Comparison of ENCODE assay signal across 12 cellular contexts in genomic region chr16:68289202-68289601, GRCh38. TPM values are rescaled to one million over a fixed set of nuclear protein-coding genes. Genes with fewer than 3 reads are reported as not detected.
A peak's percentile ranks its signal among the peaks of the same experiment; 100 is the strongest.
DNase-seq lines count a peak whose midpoint lies in the region; ATAC-seq and TF ChIP-seq lines count a peak whose summit lies in the region.
"Had no signal": no experiment of that assay in that cellular context is flagged by ENCODE, and none has a peak within 500 bp of the region (broad histone marks: within the 10 kb centered on the region; RNA-seq: fewer than 3 reads in every experiment).

No MANE protein-coding gene starts in this region.

- no peak overlapping the region for H3K9ac ChIP-seq in endodermal cell (ENCODE audit: extremely low read depth, low read length, poor library complexity, severe bottlenecking)

- H3K9me3 ChIP-seq in endodermal cell (ENCODE audit: control insufficient read depth, low read length) (no peaks in the 10 kb centered on the region), thymus (ENCODE audit: control insufficient read depth) (no peaks in the 10 kb centered on the region), testis (no peaks in the 10 kb centered on the region)

- peaks cover 71% of the 10 kb centered on the region for H3K36me3 Mint-ChIP-seq in activated naive CD4-positive, alpha-beta T cell treated with anti-CD3 and anti-CD28 coated beads, Interleukin-2, amount 10 ng/mL, durations not matched to agents 7 days and 5 days
- H3K36me3 Mint-ChIP-seq in endodermal cell (ENCODE audit: low read depth) = peaks cover 43% of the 10 kb centered on the region

- H3K36me3 ChIP-seq in endodermal cell (ENCODE audit: control insufficient read depth, insufficient read depth, low read length) (peaks cover 85% of the 10 kb centered on the region), thymus (ENCODE audit: control insufficient read depth, insufficient read depth) (peaks cover 53% of the 10 kb centered on the region), testis (ENCODE audit: low read depth, missing control alignments) (no peaks in the 10 kb centered on the region)

- H3K27me3 ChIP-seq in endodermal cell (ENCODE audit: control insufficient read depth, insufficient read depth, low read length, poor library complexity, severe bottlenecking) (no peaks in the 10 kb centered on the region), thymus (ENCODE audit: control insufficient read depth, insufficient read depth) (no peaks in the 10 kb centered on the region), testis (no peaks in the 10 kb centered on the region)

- no peak for TF ChIP-seq POLR2A in NB4 (IDR thresholded peaks at IDR 0.05; ENCODE audit: extremely low read depth, insufficient read length)
- no peak for TF ChIP-seq POLR2A in testis (IDR thresholded peaks at IDR 0.05)

- intact Hi-C loops in testis (cut with DNase I; ENCODE audit: low total_unique reads) = no loop called here

- no peak for DNase-seq in activated naive CD4-positive, alpha-beta T cell treated with anti-CD3 and anti-CD28 coated beads, Interleukin-2, amount 10 ng/mL, durations not matched to agents 7 days and 5 days
- DNase-seq in activated naive CD4-positive, alpha-beta T cell (lab: John Stamatoyannopoulos, UW) = no peak
- DNase-seq in NB4 (ENCODE audit: low read depth) (peak; percentile 68), endodermal cell (no peak), NCI-H2029 (lab: John Stamatoyannopoulos, UW) (no peak), testis (no peak)
- DNase-seq: AML-193, NCI-H187, PC-9 had no signal

- H3K4me3 Mint-ChIP-seq in activated naive CD4-positive, alpha-beta T cell treated with anti-CD3 and anti-CD28 coated beads, Interleukin-2, amount 10 ng/mL, durations not matched to agents 7 days and 5 days = peak overlapping the region; percentile 22
- no peak overlapping the region for H3K4me3 Mint-ChIP-seq in endodermal cell

- H3K27me3 Mint-ChIP-seq in activated naive CD4-positive, alpha-beta T cell treated with anti-CD3 and anti-CD28 coated beads, Interleukin-2, amount 10 ng/mL, durations not matched to agents 7 days and 5 days = no peaks in the 10 kb centered on the region
- H3K27me3 Mint-ChIP-seq in endodermal cell (ENCODE audit: insufficient read depth) = no peaks in the 10 kb centered on the region

- H3K27ac Mint-ChIP-seq in activated naive CD4-positive, alpha-beta T cell treated with anti-CD3 and anti-CD28 coated beads, Interleukin-2, amount 10 ng/mL, durations not matched to agents 7 days and 5 days = peak overlapping the region; percentile 86
- peak overlapping the region; percentile 18 for H3K27ac Mint-ChIP-seq in endodermal cell

- WGBS in endodermal cell (ENCODE audit: insufficient coverage in 1 of 2, insufficient read length in 1 of 2), 2 experiments = 92 to 100% methylated on average over 2 of the region's 2 CpGs
- 97% methylated on average over 2 of the region's 2 CpGs for WGBS in thymus
- 98 to 100% methylated on average over 2 of the region's 2 CpGs for WGBS in testis, 2 donors

- H3K4me1 Mint-ChIP-seq in activated naive CD4-positive, alpha-beta T cell treated with anti-CD3 and anti-CD28 coated beads, Interleukin-2, amount 10 ng/mL, durations not matched to agents 7 days and 5 days = peaks cover 88% of the 10 kb centered on the region
- peaks cover 22% of the 10 kb centered on the region for H3K4me1 Mint-ChIP-seq in endodermal cell

- H3K4me1 ChIP-seq in endodermal cell (ENCODE audit: control insufficient read depth, insufficient read depth, low read length) (no peaks in the 10 kb centered on the region), thymus (ENCODE audit: control insufficient read depth, insufficient read depth, low read length) (peaks cover 63% of the 10 kb centered on the region), testis (peaks cover 23% of the 10 kb centered on the region)

- no peak for TF ChIP-seq CTCF in NB4 (IDR thresholded peaks at IDR 0.05; ENCODE audit: low read depth, low read length)
- no peak for TF ChIP-seq CTCF in endodermal cell (conservative IDR thresholded peaks at IDR 0.05)
- no peak for TF ChIP-seq CTCF in testis (IDR thresholded peaks at IDR 0.05)

- CTCF ChIA-PET in activated naive CD4-positive, alpha-beta T cell treated with anti-CD3 and anti-CD28 coated beads, Interleukin-2, amount 10 ng/mL, durations not matched to agents 7 days and 5 days (lab: Charles Lee) = interaction anchor here (1.6 to 4.0 kb wide), 2 partner anchors 15 to 26 kb away, joined by 8 to 58 read pairs; partner anchors contain the start of gene SLC7A6

- H3K27ac ChIP-seq in endodermal cell (ENCODE audit: low read depth, low read length) = no peak overlapping the region
- H3K27ac ChIP-seq in thymus (ENCODE audit: low read depth) = peak overlapping the region; percentile 52
- H3K27ac ChIP-seq in testis = no peak overlapping the region
- H3K27ac ChIP-seq: PC-9 had no signal

- H3K4me3 ChIP-seq in NB4 (ENCODE audit: low read depth, low read length) (no peak overlapping the region), endodermal cell (ENCODE audit: low read length) (no peak overlapping the region), thymus (ENCODE audit: low read length) (no peak overlapping the region), testis (no peak overlapping the region)
- H3K4me3 ChIP-seq: PC-9 had no signal

- ATAC-seq in esophagus mucosa = no peak

- no peaks in the 10 kb centered on the region for H3K9me3 Mint-ChIP-seq in activated naive CD4-positive, alpha-beta T cell treated with anti-CD3 and anti-CD28 coated beads, Interleukin-2, amount 10 ng/mL, durations not matched to agents 7 days and 5 days
- H3K9me3 Mint-ChIP-seq in endodermal cell = no peaks in the 10 kb centered on the region

RNA-seq across cellular contexts. Expression of gene SLC7A6OS, which starts 21.5 kb away (rescaled TPM):
- total RNA-seq in endodermal cell (10 to 100 TPM; 22.5 to 26.0 TPM), esophagus mucosa (8.1 TPM), testis (10 to 100 TPM; 24.3 to 25.8 TPM)
- polyA plus RNA-seq in endodermal cell (2013, experiment 1 of 2) = 20.1 TPM
- 19.2 TPM for polyA plus RNA-seq in endodermal cell (2013, experiment 2 of 2)
- polyA plus RNA-seq in thymus (12.8 TPM), testis (ENCODE audit: insufficient read depth, low read depth, low replicate concordance) (14.7 TPM)

RNA-seq across cellular contexts. Expression of gene PRMT7, which starts 21.6 kb away (rescaled TPM):
- total RNA-seq in endodermal cell = 10 to 100 TPM; 63.9 to 68.5 TPM
- 41.9 TPM for polyA plus RNA-seq in endodermal cell (2013, experiment 1 of 2)
- 41.1 TPM for polyA plus RNA-seq in endodermal cell (2013, experiment 2 of 2)
- polyA plus RNA-seq in thymus = 65.5 TPM
- 14.8 TPM for total RNA-seq in esophagus mucosa
- 100 to 1,000 TPM in 1 of 2 donors, 10 to 100 TPM in 1; 99.3 to 111 TPM for total RNA-seq in testis
- polyA plus RNA-seq in testis (ENCODE audit: insufficient read depth, low read depth, low replicate concordance) = 47.9 TPM

RNA-seq across cellular contexts. Expression of gene SLC7A6, which starts 24.9 kb away (rescaled TPM):
- total RNA-seq in endodermal cell (10 to 100 TPM; 43.6 to 47.2 TPM), esophagus mucosa (4.7 TPM), testis (10 to 100 TPM; 42.2 to 48.6 TPM)
- polyA plus RNA-seq in endodermal cell (2013, experiment 1 of 2) = 20.2 TPM
- polyA plus RNA-seq in endodermal cell (2013, experiment 2 of 2) = 20.7 TPM
- polyA plus RNA-seq in thymus (47.3 TPM), testis (ENCODE audit: insufficient read depth, low read depth, low replicate concordance) (28.6 TPM)

RNA-seq across cellular contexts. Expression of gene PLA2G15, which starts 44.0 kb away (rescaled TPM):
- total RNA-seq in endodermal cell (1 to 10 TPM; 8.7 to 10.0 TPM), esophagus mucosa (4.8 TPM), testis (10 to 100 TPM; 37.2 to 44.7 TPM)
- polyA plus RNA-seq in endodermal cell (2013, experiment 1 of 2) = 10.8 TPM
- 10.7 TPM for polyA plus RNA-seq in endodermal cell (2013, experiment 2 of 2)
- polyA plus RNA-seq in thymus (13.1 TPM), testis (ENCODE audit: insufficient read depth, low read depth, low replicate concordance) (27.3 TPM)

RNA-seq across cellular contexts. Expression of gene ESRP2, which starts 53.3 kb away (rescaled TPM):
- total RNA-seq in endodermal cell = 10 to 100 TPM; 51.8 to 56.4 TPM
- 5.3 TPM for polyA plus RNA-seq in endodermal cell (2013, experiment 1 of 2)
- polyA plus RNA-seq in endodermal cell (2013, experiment 2 of 2) = 5.1 TPM
- 10.7 TPM for polyA plus RNA-seq in thymus
- total RNA-seq in esophagus mucosa = 82.1 TPM
- 10 to 100 TPM; 12.8 to 14.6 TPM for total RNA-seq in testis
- polyA plus RNA-seq in testis (ENCODE audit: insufficient read depth, low read depth, low replicate concordance) = 30.6 TPM
- total RNA-seq: temporal lobe had no signal
